ENCODE assay signal across 18 cellular contexts in genomic region chr12:22865822-22866221, GRCh38.
A peak's percentile ranks its signal among the peaks of the same experiment; 100 is the strongest.
DNase-seq lines count a peak whose midpoint lies in the region; ATAC-seq, FAIRE-seq and TF ChIP-seq lines count a peak whose summit lies in the region.
"Had no signal": no experiment of that assay in that cellular context is flagged by ENCODE, and none has a peak within 500 bp of the region (broad histone marks: within the 10 kb centered on the region; RNA-seq: fewer than 3 reads in every experiment).

No MANE protein-coding gene starts in this region.

- peak overlapping the region; percentile 71 for H3K56ac ChIP-seq in mesendoderm (ENCODE audit: low read length)

- no peaks in the 10 kb centered on the region for H3K4me1 Mint-ChIP-seq in stimulated activated memory B cell treated with anti-CD40 and anti-IgM and Interleukin-4, amounts not matched to agents 10 μg/mL and 1 μg/mL and 100 μg/mL, for 72 hours
- H3K4me1 Mint-ChIP-seq in osteocyte (ENCODE audit: unreplicated experiment), result no peaks in the 10 kb centered on the region
- H3K4me1 Mint-ChIP-seq: CD4-positive, alpha-beta memory T cell had no signal

- no peak overlapping the region for H2BK120ac ChIP-seq in mesendoderm (ENCODE audit: low read depth, low read length)

- H3K4me2 ChIP-seq in mesendoderm (ENCODE audit: low read length), result no peak overlapping the region
- H3K4me2 ChIP-seq: GM23338 had no signal

- no peak overlapping the region for H3K9ac ChIP-seq in mesendoderm (ENCODE audit: low read length)

- no peak overlapping the region for H3K18ac ChIP-seq in mesendoderm (ENCODE audit: low read length)

- no peaks in the 10 kb centered on the region for H3K9me3 ChIP-seq in right cardiac atrium (ENCODE audit: control insufficient read depth, low read length)
- H3K9me3 ChIP-seq: HAP-1 had no signal

- no peak overlapping the region for H2BK15ac ChIP-seq in mesendoderm (replicated peaks; ENCODE audit: low read depth)

- H3K27ac ChIP-seq in mesendoderm (ENCODE audit: low read depth, low read length) (no peak overlapping the region), right cardiac atrium (ENCODE audit: low read length) (no peak overlapping the region)

- H3K36me3 Mint-ChIP-seq in stimulated activated memory B cell treated with anti-CD40 and anti-IgM and Interleukin-4, amounts not matched to agents 10 μg/mL and 1 μg/mL and 100 μg/mL, for 72 hours, result no peaks in the 10 kb centered on the region
- H3K36me3 Mint-ChIP-seq in osteocyte (ENCODE audit: unreplicated experiment), result no peaks in the 10 kb centered on the region
- H3K36me3 Mint-ChIP-seq: CD4-positive, alpha-beta memory T cell had no signal

- H4K8ac ChIP-seq in mesendoderm (ENCODE audit: low read depth, low read length), result no peak overlapping the region

- ATAC-seq in stimulated activated memory B cell treated with anti-CD40 and anti-IgM and Interleukin-4, amounts not matched to agents 10 μg/mL and 1 μg/mL and 100 μg/mL, for 72 hours, result peak; percentile 35
- ATAC-seq in right cardiac atrium, result no peak
- ATAC-seq in omental fat pad (ENCODE audit: low FRiP score), result no peak
- ATAC-seq: GM23338 had no signal

- no peaks in the 10 kb centered on the region for H3K79me1 ChIP-seq in mesendoderm (ENCODE audit: low read length)

- no peaks in the 10 kb centered on the region for H3K36me3 ChIP-seq in mesendoderm (ENCODE audit: control insufficient read depth, insufficient read depth, low read length)
- H3K36me3 ChIP-seq: HAP-1 had no signal

- H3K4me3 Mint-ChIP-seq in stimulated activated memory B cell treated with anti-CD40 and anti-IgM and Interleukin-4, amounts not matched to agents 10 μg/mL and 1 μg/mL and 100 μg/mL, for 72 hours, result no peak overlapping the region
- H3K4me3 Mint-ChIP-seq in osteocyte (ENCODE audit: unreplicated experiment), result no peak overlapping the region
- H3K4me3 Mint-ChIP-seq: CD4-positive, alpha-beta memory T cell; GM23338 had no signal

- no peak overlapping the region for H4K5ac ChIP-seq in mesendoderm (ENCODE audit: low read length)

- H3K27me3 ChIP-seq in mesendoderm (ENCODE audit: insufficient read depth, low read length, poor library complexity) (no peaks in the 10 kb centered on the region), right cardiac atrium (ENCODE audit: control insufficient read depth, insufficient read depth) (no peaks in the 10 kb centered on the region)

- H3K9me3 Mint-ChIP-seq in stimulated activated memory B cell treated with anti-CD40 and anti-IgM and Interleukin-4, amounts not matched to agents 10 μg/mL and 1 μg/mL and 100 μg/mL, for 72 hours, result no peaks in the 10 kb centered on the region
- no peaks in the 10 kb centered on the region for H3K9me3 Mint-ChIP-seq in osteocyte (ENCODE audit: unreplicated experiment)
- H3K9me3 Mint-ChIP-seq: GM23338 had no signal

- H3K23ac ChIP-seq in mesendoderm (ENCODE audit: low read length), result no peak overlapping the region

- no peak overlapping the region for H3K27ac Mint-ChIP-seq in stimulated activated memory B cell treated with anti-CD40 and anti-IgM and Interleukin-4, amounts not matched to agents 10 μg/mL and 1 μg/mL and 100 μg/mL, for 72 hours
- H3K27ac Mint-ChIP-seq in osteocyte (ENCODE audit: unreplicated experiment), result no peak overlapping the region
- H3K27ac Mint-ChIP-seq: CD4-positive, alpha-beta memory T cell; GM23338 had no signal

- H3K4ac ChIP-seq in mesendoderm (ENCODE audit: low read depth, low read length), result no peak overlapping the region

- TF ChIP-seq CTCF in omental fat pad (IDR thresholded peaks at IDR 0.05), result no peak
- no peak for TF ChIP-seq CTCF in osteocyte (IDR thresholded peaks at IDR 0.05)

- intact Hi-C loops in right cardiac atrium (cut with DNase I), result no loop called here

- no peaks in the 10 kb centered on the region for H3K27me3 Mint-ChIP-seq in stimulated activated memory B cell treated with anti-CD40 and anti-IgM and Interleukin-4, amounts not matched to agents 10 μg/mL and 1 μg/mL and 100 μg/mL, for 72 hours
- peaks cover 12% of the 10 kb centered on the region for H3K27me3 Mint-ChIP-seq in osteocyte (ENCODE audit: unreplicated experiment)

- WGBS in mesendoderm (ENCODE audit: extremely low coverage, insufficient coverage, low lambda C conversion rate), result no CpG with 5 or more reads among the region's 6 CpGs
- 97% methylated on average over 6 of the region's 6 CpGs for WGBS in right cardiac atrium

- H2BK5ac ChIP-seq in mesendoderm (ENCODE audit: low read length), result no peak overlapping the region

- H3K4me3 ChIP-seq in mesendoderm (ENCODE audit: low read length) (no peak overlapping the region), right cardiac atrium (ENCODE audit: low read length) (no peak overlapping the region)
- H3K4me3 ChIP-seq: GM23338, HAP-1 had no signal

- DNase-seq in HTR-8/SVneo (ENCODE audit: insufficient read length, low spot score), result no peak
- DNase-seq in mesendoderm, result no peak
- DNase-seq in right cardiac atrium, result no peak
- no peak for DNase-seq in omental fat pad (ENCODE audit: low spot score)
- DNase-seq in osteocyte (ENCODE audit: extremely low spot score, unreplicated experiment), result no peak
- DNase-seq: C1 segment of cervical spinal cord; Calu3; CD4-positive, alpha-beta memory T cell; COR-L47; DMS53; DMS79 treated with DMSO at 0.1 percent for 48 hours; GF-D8 had no signal

- no peak overlapping the region for H2AK5ac ChIP-seq in mesendoderm (ENCODE audit: low read length)

- peak; percentile 76 for FAIRE-seq in HTR-8/SVneo (lab: Jason Lieb, UNC)
- FAIRE-seq: GM12891, GM18507, H54 had no signal

- no peaks in the 10 kb centered on the region for H3K79me2 ChIP-seq in mesendoderm (ENCODE audit: control insufficient read depth, insufficient read depth, low read length)

- peaks cover 5% of the 10 kb centered on the region for H3K4me1 ChIP-seq in mesendoderm (ENCODE audit: control insufficient read depth, low read depth, low read length)
- H3K4me1 ChIP-seq in right cardiac atrium (ENCODE audit: control insufficient read depth, insufficient read depth, low read length), result no peaks in the 10 kb centered on the region
